Comparison of ENCODE assay signal across 5 cellular contexts in genomic region chr6:36723992-36724391, GRCh38. TPM values are rescaled to one million over a fixed set of nuclear protein-coding genes. Genes with fewer than 3 reads are reported as not detected.
"Had no signal": no experiment of that assay in that cellular context is flagged by ENCODE, and none has a peak within 500 bp of the region (broad histone marks: within the 10 kb centered on the region; RNA-seq: fewer than 3 reads in every experiment).

No MANE protein-coding gene starts in this region.

RNA-seq across cellular contexts. Expression of gene RAB44, which starts 26.4 kb away (rescaled TPM):
- total RNA-seq: activated CD8-positive, alpha-beta memory T cell treated with anti-CD3 and anti-CD28 coated beads, Interleukin-2, amount 10 ng/mL, durations not matched to agents 7 days and 5 days; activated CD8-positive, alpha-beta T cell treated with anti-CD3 and anti-CD28 coated beads, Interleukin-2, amount 10 ng/mL, durations not matched to agents 7 days and 5 days; activated naive CD8-positive, alpha-beta T cell treated with anti-CD3 and anti-CD28 coated beads, Interleukin-2, amount 10 ng/mL, durations not matched to agents 7 days and 5 days; activated T-helper 2 cell treated with anti-CD3 and anti-CD28 coated beads, Interferon-gamma antibody, Interleukin-2, Interleukin-4, amounts not matched to agents 10 μg/mL and 5 μg/mL and 100 μg/mL, durations not matched to agents 14 hours and 24 hours and 36 hours; cardiac muscle cell had no signal
- polyA plus RNA-seq: cardiac muscle cell had no signal
